17 cellular contexts compared by ENCODE assay signal in the genomic region with DNA sequence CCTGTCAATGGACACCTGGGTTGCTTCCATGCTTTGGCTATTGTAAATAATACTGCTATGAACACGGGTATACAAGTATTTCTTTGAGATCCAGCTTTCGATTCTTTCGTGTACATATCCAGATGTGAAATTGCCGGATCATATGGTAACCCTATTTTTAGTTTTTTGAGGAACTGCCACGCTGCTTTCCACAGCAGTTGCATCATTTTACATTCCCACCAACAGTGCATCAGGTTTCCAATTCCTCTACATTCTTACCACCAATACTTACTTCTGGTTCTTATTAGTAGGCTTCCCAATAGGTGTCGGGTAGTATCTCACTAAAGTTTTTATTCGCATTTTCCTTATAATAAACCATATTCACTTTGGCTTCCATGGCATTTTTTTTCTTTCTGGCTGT.
"Had no signal": no experiment of that assay in that cellular context is flagged by ENCODE, and none has a peak within 500 bp of the region (broad histone marks: within the 10 kb centered on the region; RNA-seq: fewer than 3 reads in every experiment).

No MANE protein-coding gene starts in this region.

- FAIRE-seq: endometrium, frontal cortex had no signal

- H3K9me3 ChIP-seq: esophagus muscularis mucosa, heart right ventricle, neutrophil, thyroid gland, uterus had no signal

- H3K27me3 ChIP-seq: dorsolateral prefrontal cortex, esophagus muscularis mucosa, heart right ventricle, neutrophil, thyroid gland, uterus had no signal

- H3K36me3 ChIP-seq: esophagus muscularis mucosa, heart right ventricle, neutrophil, thyroid gland, uterus had no signal

- H3K27ac ChIP-seq: dorsolateral prefrontal cortex, esophagus muscularis mucosa, heart right ventricle, neutrophil, skin epidermis, thyroid gland, uterus had no signal

- H3K4me1 ChIP-seq: esophagus muscularis mucosa, heart right ventricle, thyroid gland, uterus had no signal

- DNase-seq: cortex of kidney; dorsolateral prefrontal cortex; effector CD8-positive, alpha-beta T cell; heart right ventricle; hypothalamus; islet precursor cell; mammary epithelial cell; naive thymus-derived CD8-positive, alpha-beta T cell; stimulated activated CD4-positive, alpha-beta T cell treated with anti-CD3 and anti-CD28 coated beads, Interleukin-2, amount 100 ng/mL, for 48 hours; stimulated activated naive CD4-positive, alpha-beta T cell treated with Interleukin-2 at 50 U/mL for 16 hours; thyroid gland; uterus had no signal

- H3K4me3 ChIP-seq: dorsolateral prefrontal cortex, esophagus muscularis mucosa, heart right ventricle, skin epidermis, thyroid gland, uterus had no signal
